ENCODE assay signal across 11 cellular contexts in the genomic region with DNA sequence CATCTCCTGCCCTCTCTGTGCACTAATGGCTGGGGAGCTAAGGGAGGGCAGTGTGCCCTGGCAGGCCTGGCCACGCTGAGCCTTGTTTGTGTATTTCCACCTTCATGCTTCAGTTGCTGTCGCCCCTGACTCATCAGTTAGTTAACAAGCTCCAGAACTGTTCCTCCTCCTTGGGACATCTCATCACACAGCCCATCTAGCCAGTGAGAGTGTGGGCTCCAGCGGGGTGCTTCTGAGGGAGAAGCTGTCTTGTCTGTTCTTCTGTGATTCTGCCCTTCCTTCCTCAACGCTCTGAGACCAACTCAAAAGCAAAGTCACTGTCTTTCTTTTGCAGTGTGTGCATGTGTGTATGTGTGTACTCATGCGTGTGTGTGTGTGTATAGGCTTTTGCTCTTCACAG. TPM values are rescaled to one million over a fixed set of nuclear protein-coding genes. Genes with fewer than 3 reads are reported as not detected.
DNase-seq lines count a peak whose midpoint lies in the region; ATAC-seq and TF ChIP-seq lines count a peak whose summit lies in the region.
"Had no signal": no experiment of that assay in that cellular context is flagged by ENCODE, and none has a peak within 500 bp of the region (broad histone marks: within the 10 kb centered on the region; RNA-seq: fewer than 3 reads in every experiment).

No MANE protein-coding gene starts in this region.

- CTCF ChIA-PET in OCI-LY7 (lab: Charles Lee; ENCODE audit: unreplicated experiment): interaction anchor here (0.7 to 1.2 kb wide), 3 partner anchors 12 to 205 kb away, joined by 3 read pairs; no protein-coding TSS in a partner anchor

- H3K9me2 ChIP-seq in OCI-LY7 (ENCODE audit: insufficient read depth, low read length): no peaks in the 10 kb centered on the region

- H3K79me2 ChIP-seq in OCI-LY7 (ENCODE audit: insufficient read depth, low read depth, low read length): no peaks in the 10 kb centered on the region

- no peak for TF ChIP-seq CTCF in OCI-LY7 (conservative IDR thresholded peaks at IDR 0.05; ENCODE audit: low read length)
- no peak for TF ChIP-seq CTCF in esophagus squamous epithelium (IDR thresholded peaks at IDR 0.05)
- no peak for TF ChIP-seq CTCF in GM13976 (IDR thresholded peaks at IDR 0.05; ENCODE audit: borderline replicate concordance, control extremely low read depth, extremely low read depth, insufficient read depth, missing control alignments)

- intact Hi-C loops in OCI-LY7 (cut with micrococcal nuclease; ENCODE audit: unreplicated experiment): loop anchor here (10.0 kb wide), 1 partner anchor 215 kb away; a partner anchor contains a TSS
- intact Hi-C loops in esophagus squamous epithelium (cut with DNase I): no loop called here

- H3K9me3 ChIP-seq in OCI-LY7 (ENCODE audit: low read length) (peaks cover 14% of the 10 kb centered on the region; the same call in 1 of the 2 replicates), esophagus squamous epithelium (no peaks in the 10 kb centered on the region)
- H3K9me3 ChIP-seq: ascending aorta had no signal

- no peaks in the 10 kb centered on the region for H3K27me3 ChIP-seq in esophagus squamous epithelium
- H3K27me3 ChIP-seq: ascending aorta had no signal

- H3K27ac ChIP-seq in OCI-LY7 (ENCODE audit: low read depth, low read length, poor library complexity, severe bottlenecking) (peak overlapping the region; percentile 75), esophagus squamous epithelium (peak overlapping the region; percentile 3 to 66 (median 48))
- H3K27ac ChIP-seq: ascending aorta, C4-2B had no signal

- POLR2A ChIA-PET in OCI-LY7 (lab: Charles Lee): interaction anchor here (0.6 to 5.4 kb wide), 22 partner anchors 9 to 105 kb away, joined by 3 to 46 read pairs (median 4); a partner anchor contains a TSS

- 21 to 53% methylated on average over 3 to 5 of the region's 5 CpGs for WGBS in esophagus squamous epithelium, 2 donors

- DNase-seq in ACHN (peak; percentile 72), OCI-LY7 (ENCODE audit: low spot score) (peak; percentile 80), esophagus squamous epithelium (lab: John Stamatoyannopoulos, UW) (no peak), GM13976 (ENCODE audit: low spot score) (no peak), D341Med (ENCODE audit: low spot score) (no peak)
- DNase-seq: NCI-H345 had no signal

- H3K4me3 ChIP-seq in OCI-LY7 (ENCODE audit: low read depth, low read length, poor library complexity, severe bottlenecking) (peak overlapping the region; percentile 32), esophagus squamous epithelium (no peak overlapping the region)
- H3K4me3 ChIP-seq: ascending aorta had no signal

- peak overlapping the region; percentile 66 for H3K4me2 ChIP-seq in OCI-LY7 (ENCODE audit: low read length)

- no TSS peak for BruUV-seq in OCI-LY7 (replicated peaks; lab: Mats Ljungman, UMichigan)

- H2AFZ ChIP-seq in OCI-LY7 (ENCODE audit: low read length): peak overlapping the region; percentile 66

- in situ Hi-C loops in ACHN (cut with HindIII; ENCODE audit: low pct_ligation_motif_present, low pct_unique_long_range_greater_than_20kb, low sequenced_read_pairs) (no loop called here), GM13976 (cut with MboI; ENCODE audit: low sequenced_read_pairs, unreplicated experiment) (no loop called here)

- H3K4me1 ChIP-seq in OCI-LY7 (ENCODE audit: insufficient read depth, low read length, poor library complexity, severe bottlenecking): peaks cover 88% of the 10 kb centered on the region
- H3K4me1 ChIP-seq in esophagus squamous epithelium: peaks cover 5 to 55% (median 14%) of the 10 kb centered on the region in 3 donors

- no peak for TF ChIP-seq POLR2A in esophagus squamous epithelium (IDR thresholded peaks at IDR 0.05)

- peaks cover 13% of the 10 kb centered on the region; the same call in 1 of the 2 replicates for H3K36me3 ChIP-seq in OCI-LY7 (ENCODE audit: insufficient read depth, low read length)
- H3K36me3 ChIP-seq in esophagus squamous epithelium: no peaks in the 10 kb centered on the region
- H3K36me3 ChIP-seq: ascending aorta had no signal

- no peaks in the 10 kb centered on the region for H4K20me1 ChIP-seq in OCI-LY7 (ENCODE audit: insufficient read depth, low read length)

- ATAC-seq in GM18520 (IDR thresholded peaks at IDR 0.05; ENCODE audit: unreplicated experiment) (peak; percentile 40), GM18909 (IDR thresholded peaks at IDR 0.05; ENCODE audit: poor library complexity, unreplicated experiment) (no peak), HG02938 (IDR thresholded peaks at IDR 0.05; ENCODE audit: unreplicated experiment) (no peak)

RNA-seq across cellular contexts. Expression of a gene that starts 58.3 kb away (rescaled TPM):
- 11.8 and 12.6 TPM in 2 replicates for total RNA-seq in OCI-LY7 (2014; rRNA removed; shearing (Covaris generic))
- total RNA-seq in OCI-LY7 (2022) (21.5 and 31.8 TPM in 2 replicates), esophagus squamous epithelium (10 to 100 TPM; 33.2 to 51.6 (median 44.8) TPM)

Comparison
In these comparisons a context has a peak if more than half of its experiments do, and no peak if none do; other contexts are left out.
1. DNase-seq: peak in ACHN (single experiment) and OCI-LY7 (single experiment); none in esophagus squamous epithelium (single experiment), GM13976 (single experiment) and D341Med (single experiment).